ENCODE assay signal across 12 cellular contexts in the genomic region with DNA sequence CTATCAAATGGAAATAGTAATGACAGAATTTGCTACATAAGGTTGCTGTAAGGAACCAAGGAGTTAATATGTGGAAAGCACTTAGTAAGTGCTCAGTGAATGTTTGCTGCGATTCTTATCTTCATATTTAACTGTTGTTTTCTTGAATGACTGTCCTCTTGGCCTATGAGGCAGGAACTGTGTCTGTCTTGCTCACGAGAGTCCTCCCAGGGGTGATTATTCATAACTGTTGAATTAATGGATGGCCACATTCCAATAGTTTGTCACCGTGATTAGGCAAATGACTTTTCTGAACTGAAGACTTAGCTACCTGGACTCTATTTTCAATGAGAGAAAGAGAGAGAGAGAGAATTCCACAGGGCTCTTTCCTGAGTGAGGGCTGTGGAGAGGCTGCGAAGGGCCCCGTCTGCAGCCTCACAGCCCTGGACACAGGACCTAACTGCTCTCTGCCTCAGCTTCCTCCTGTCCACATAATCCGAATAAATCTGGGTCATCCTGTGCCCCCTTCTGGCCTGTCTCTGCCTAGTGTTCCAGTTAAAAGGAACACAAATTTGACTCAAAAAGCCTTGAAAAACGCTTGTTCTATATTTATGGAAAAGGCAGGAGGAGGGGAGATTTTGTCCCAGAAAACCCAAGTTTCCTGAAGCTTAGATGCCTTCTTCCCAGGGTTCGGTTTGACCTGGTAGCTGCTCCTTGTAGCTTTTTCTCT. TPM values are rescaled to one million over a fixed set of nuclear protein-coding genes. Genes with fewer than 3 reads are reported as not detected.
A peak's percentile ranks its signal among the peaks of the same experiment; 100 is the strongest.
DNase-seq lines count a peak whose midpoint lies in the region; ATAC-seq and TF ChIP-seq lines count a peak whose summit lies in the region.
"Had no signal": no experiment of that assay in that cellular context is flagged by ENCODE, and none has a peak within 500 bp of the region (broad histone marks: within the 10 kb centered on the region; RNA-seq: fewer than 3 reads in every experiment).

No MANE protein-coding gene starts in this region.

- H3K27ac ChIP-seq in cardiac muscle cell, result no peak overlapping the region

- DNase-seq in cardiac muscle cell (ENCODE audit: low read depth in 1 of 2, low spot score in 1 of 2) (no peak), cardiac septum (ENCODE audit: low spot score) (no peak), chondrocyte (ENCODE audit: low spot score) (no peak), lung microvascular endothelial cell (ENCODE audit: low read depth in 2 of 2) (peak; percentile 13 to 40), DMS153 treated with DMSO at 0.1 percent for 48 hours (lab: John Stamatoyannopoulos, UW; ENCODE audit: unreplicated experiment) (no peak), NCI-H510A (lab: John Stamatoyannopoulos, UW) (no peak), SW 1271 (lab: John Stamatoyannopoulos, UW) (no peak), left ventricle myocardium superior (no peak)
- DNase-seq: central memory CD4-positive, alpha-beta T cell; Karpas-422; stimulated activated CD4-positive, alpha-beta T cell treated with anti-CD3 and anti-CD28 coated beads, Interleukin-4, amount 100 ng/mL, for 1 hour had no signal

- no peaks in the 10 kb centered on the region for H3K9me3 ChIP-seq in cardiac muscle cell (ENCODE audit: low read depth)

- H3K27ac Mint-ChIP-seq in chondrocyte (ENCODE audit: unreplicated experiment), result peak overlapping the region; percentile 8
- H3K27ac Mint-ChIP-seq: stimulated activated naive CD8-positive, alpha-beta T cell treated with anti-CD3 and anti-CD28 coated beads, Interleukin-15, Interleukin-2, amounts not matched to agents 100 ng/mL and 50 ng/mL, for 24 hours had no signal

- no peaks in the 10 kb centered on the region for H3K36me3 Mint-ChIP-seq in chondrocyte (ENCODE audit: low read depth)

- H3K36me3 ChIP-seq in cardiac muscle cell, result no peaks in the 10 kb centered on the region

- peaks cover 2% of the 10 kb centered on the region for H3K27me3 Mint-ChIP-seq in chondrocyte (ENCODE audit: low read depth)
- H3K27me3 Mint-ChIP-seq: stimulated activated naive CD8-positive, alpha-beta T cell treated with anti-CD3 and anti-CD28 coated beads, Interleukin-15, Interleukin-2, amounts not matched to agents 100 ng/mL and 50 ng/mL, for 24 hours had no signal

- H3K9me3 Mint-ChIP-seq in chondrocyte (ENCODE audit: low read depth), result no peaks in the 10 kb centered on the region
- H3K9me3 Mint-ChIP-seq: stimulated activated naive CD8-positive, alpha-beta T cell treated with anti-CD3 and anti-CD28 coated beads, Interleukin-15, Interleukin-2, amounts not matched to agents 100 ng/mL and 50 ng/mL, for 24 hours had no signal

- intact Hi-C loops in cardiac septum (cut with DNase I), result no loop called here
- intact Hi-C loops in left ventricle myocardium superior (cut with micrococcal nuclease), result no loop called here

- H3K4me1 ChIP-seq in cardiac muscle cell (ENCODE audit: low read depth), result peaks cover 10% of the 10 kb centered on the region

- H3K27me3 ChIP-seq in cardiac muscle cell, result no peaks in the 10 kb centered on the region

- TF ChIP-seq CTCF in cardiac muscle cell (IDR thresholded peaks at IDR 0.05; ENCODE audit: low read depth, low read length), result peak; percentile 13
- TF ChIP-seq CTCF in chondrocyte (IDR thresholded peaks at IDR 0.05), result peak; percentile 51

- no peak overlapping the region for H3K4me3 ChIP-seq in cardiac muscle cell

- no peak overlapping the region for H3K4me3 Mint-ChIP-seq in chondrocyte (ENCODE audit: unreplicated experiment)
- H3K4me3 Mint-ChIP-seq: stimulated activated naive CD8-positive, alpha-beta T cell treated with anti-CD3 and anti-CD28 coated beads, Interleukin-15, Interleukin-2, amounts not matched to agents 100 ng/mL and 50 ng/mL, for 24 hours had no signal

- peaks cover 52% of the 10 kb centered on the region for H3K4me1 Mint-ChIP-seq in chondrocyte (ENCODE audit: low read depth)

- no peak for ATAC-seq in left ventricle myocardium superior

RNA-seq across cellular contexts. Expression of gene EDN2, which starts 8.5 kb away (rescaled TPM):
- 0.92 and 0.98 TPM in 2 replicates for total RNA-seq in cardiac muscle cell
- 1.8 TPM in 2 replicates for polyA plus RNA-seq in cardiac muscle cell
- 1.1 TPM for total RNA-seq in cardiac septum
- total RNA-seq in chondrocyte, result 0.38 to 4.2 TPM (median 0.80 TPM) in 3 replicates
- not detected in 2 replicates for total RNA-seq in lung microvascular endothelial cell
- 0.27 TPM for total RNA-seq in left ventricle myocardium superior

Comparison
In these comparisons a context has a peak if more than half of its experiments do, and no peak if none do; other contexts are left out.
1. DNase-seq: peak in lung microvascular endothelial cell (2 of 2); none in cardiac muscle cell (0 of 2), cardiac septum (single experiment), chondrocyte (single experiment), DMS153 treated with DMSO at 0.1 percent for 48 hours (single experiment), NCI-H510A (single experiment), SW 1271 (0 of 2) and left ventricle myocardium superior (single experiment).